ENCODE assay signal across 11 cellular contexts in the genomic region with DNA sequence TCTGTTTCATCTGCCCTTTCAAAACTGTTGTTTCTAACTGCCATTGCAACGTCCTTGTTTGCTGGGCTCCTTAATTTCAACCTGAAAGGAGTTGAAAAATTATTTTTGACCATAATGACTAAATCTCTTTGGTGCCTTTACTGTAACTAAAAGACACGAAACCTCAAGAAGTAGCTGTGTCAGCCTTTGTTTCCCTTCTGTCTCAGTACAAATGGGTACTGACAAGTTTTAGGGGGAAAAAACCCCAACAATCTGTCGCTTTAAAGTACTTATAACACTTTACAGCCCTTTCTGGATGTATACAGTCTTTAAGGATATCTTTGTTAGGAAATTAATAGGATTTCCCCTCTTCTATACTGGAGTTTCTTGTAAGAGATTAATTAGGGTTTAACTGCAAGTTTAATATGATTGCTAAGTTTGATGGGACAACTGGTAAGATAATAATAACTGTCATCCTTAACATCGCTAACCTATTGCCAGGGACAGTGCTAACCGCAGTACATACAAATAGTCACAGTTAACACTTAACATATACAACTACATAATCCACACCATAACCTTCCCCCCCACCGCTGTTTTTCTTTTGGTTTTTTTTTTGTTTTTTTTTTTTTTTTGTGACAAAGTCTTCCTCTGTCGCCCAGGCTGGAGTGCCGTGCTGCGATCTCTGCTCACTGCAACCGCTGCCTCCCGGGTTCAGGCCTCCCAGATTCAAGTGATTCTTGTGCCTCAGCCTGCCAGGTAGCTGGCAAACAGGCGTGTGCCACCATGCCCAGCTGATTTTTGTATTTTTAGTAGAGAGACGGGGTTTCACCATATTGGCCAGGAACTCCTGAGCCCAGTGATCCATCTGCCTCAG. TPM values are rescaled to one million over a fixed set of nuclear protein-coding genes. Genes with fewer than 3 reads are reported as not detected.
DNase-seq lines count a peak whose midpoint lies in the region; ATAC-seq and TF ChIP-seq lines count a peak whose summit lies in the region.
"Had no signal": no experiment of that assay in that cellular context is flagged by ENCODE, and none has a peak within 500 bp of the region (broad histone marks: within the 10 kb centered on the region; RNA-seq: fewer than 3 reads in every experiment).

No MANE protein-coding gene starts in this region.

- peaks cover 6% of the 10 kb centered on the region for H3K27me3 ChIP-seq in left ventricle myocardium inferior (ENCODE audit: low read depth)
- no peaks in the 10 kb centered on the region for H3K27me3 ChIP-seq in dorsolateral prefrontal cortex
- H3K27me3 ChIP-seq in vagina = no peaks in the 10 kb centered on the region

- peak overlapping the region; percentile 66 for H3K4me3 ChIP-seq in left ventricle myocardium inferior
- H3K4me3 ChIP-seq in dorsolateral prefrontal cortex = peak overlapping the region in 49 of 59 donors; percentile 32 to 76 (median 62)
- H3K4me3 ChIP-seq in vagina = peak overlapping the region; percentile 49 to 54

- peaks cover 4% of the 10 kb centered on the region for H3K36me3 Mint-ChIP-seq in nephron (ENCODE audit: low read depth)
- H3K36me3 Mint-ChIP-seq in Calu3 (ENCODE audit: insufficient read depth, unreplicated experiment) = no peaks in the 10 kb centered on the region

- H3K9me3 ChIP-seq in left ventricle myocardium inferior (replicated peaks) = no peaks in the 10 kb centered on the region
- no peaks in the 10 kb centered on the region for H3K9me3 ChIP-seq in vagina

- H3K36me3 ChIP-seq in left ventricle myocardium inferior = no peaks in the 10 kb centered on the region
- no peaks in the 10 kb centered on the region for H3K36me3 ChIP-seq in vagina

- TF ChIP-seq POLR2A in vagina (IDR thresholded peaks at IDR 0.05) = no peak

- H3K27ac ChIP-seq in left ventricle myocardium inferior (replicated peaks) (peak overlapping the region; percentile 82), dorsolateral prefrontal cortex (peak overlapping the region; percentile 4 to 92 (median 82)), vagina (peak overlapping the region; percentile 62)

- no peak for TF ChIP-seq CTCF in left ventricle myocardium inferior (IDR thresholded peaks at IDR 0.05; ENCODE audit: borderline replicate concordance)
- TF ChIP-seq CTCF in dorsolateral prefrontal cortex (IDR thresholded peaks at IDR 0.05 in 54 of 56, conservative IDR thresholded peaks at IDR 0.05 in 2 of 56; ENCODE audit: low read depth in 1 of 56, partially characterized antibody in 56 of 56) = no peak
- TF ChIP-seq CTCF in nephron (IDR thresholded peaks at IDR 0.05; ENCODE audit: unreplicated experiment in 3 of 3) = no peak
- TF ChIP-seq CTCF in vagina (IDR thresholded peaks at IDR 0.05) = no peak
- TF ChIP-seq CTCF in Calu3 (IDR thresholded peaks at IDR 0.05; ENCODE audit: unreplicated experiment) = no peak

- peaks cover 42% of the 10 kb centered on the region for H3K4me1 ChIP-seq in left ventricle myocardium inferior
- H3K4me1 ChIP-seq in vagina = peaks cover 50% of the 10 kb centered on the region

- H3K9me3 Mint-ChIP-seq in nephron = no peaks in the 10 kb centered on the region
- H3K9me3 Mint-ChIP-seq in Calu3 (ENCODE audit: low read depth, unreplicated experiment) = no peaks in the 10 kb centered on the region
- H3K9me3 Mint-ChIP-seq: dendritic cell treated with granulocyte-macrophage colony-stimulating factor and Interleukin-4, amounts not matched to agents 40 ng/mL and 50 ng/mL, for 4 days had no signal

- H3K4me1 Mint-ChIP-seq in nephron = peaks cover 52% of the 10 kb centered on the region
- peaks cover 8% of the 10 kb centered on the region for H3K4me1 Mint-ChIP-seq in Calu3 (ENCODE audit: low read depth, unreplicated experiment)

- ATAC-seq in Right ventricle myocardium superior (ENCODE audit: poor library complexity) (no peak), GM19351 (IDR thresholded peaks at IDR 0.05; ENCODE audit: unreplicated experiment) (no peak)

- H3K27ac Mint-ChIP-seq in nephron = peak overlapping the region; percentile 88 to 98 (median 96)
- H3K27ac Mint-ChIP-seq in Calu3 (ENCODE audit: unreplicated experiment) = no peak overlapping the region
- H3K27ac Mint-ChIP-seq: dendritic cell treated with granulocyte-macrophage colony-stimulating factor and Interleukin-4, amounts not matched to agents 40 ng/mL and 50 ng/mL, for 4 days had no signal

- intact Hi-C loops in left ventricle myocardium inferior (cut with micrococcal nuclease) (no loop called here), Right ventricle myocardium superior (cut with DNase I) (no loop called here), dorsolateral prefrontal cortex (cut with DNase I) (loop anchor here (2.0 to 5.0 kb wide), 5 partner anchors 42 to 173 kb away; partner anchors contain the start of genes PPP4R2 (in 2 of the 2), SHQ1 (in 2 of the 2) and EBLN2 (in 1 of the 2)), vagina (cut with DNase I) (no loop called here), Calu3 (cut with micrococcal nuclease; ENCODE audit: unreplicated experiment) (no loop called here)

- peak overlapping the region; percentile 84 to 91 (median 87) for H3K4me3 Mint-ChIP-seq in nephron
- no peak overlapping the region for H3K4me3 Mint-ChIP-seq in Calu3 (ENCODE audit: low read depth, unreplicated experiment)

- no TSS peak for BruUV-seq in Calu3 (replicated peaks; lab: Mats Ljungman, UMichigan)

- H3K27me3 Mint-ChIP-seq in nephron (ENCODE audit: low read depth) (peaks cover under 1% of the 10 kb centered on the region), Calu3 (ENCODE audit: unreplicated experiment) (peaks cover 61% of the 10 kb centered on the region)

- CTCF ChIA-PET in Calu3 (lab: Charles Lee) = interaction anchor here (1.4 kb wide), 1 partner anchor 41 kb away, joined by 3 read pairs; the partner anchor contains the start of gene SHQ1

- DNase-seq in left ventricle myocardium inferior (no peak), Right ventricle myocardium superior (no peak), dorsolateral prefrontal cortex (no peak), vagina (ENCODE audit: extremely low spot score in 2 of 2) (no peak), Calu3 (no peak), RKO (ENCODE audit: low spot score) (no peak)
- DNase-seq: activated CD8-positive, alpha-beta memory T cell treated with anti-CD3 and anti-CD28 coated beads for 24 hours had no signal

RNA-seq across cellular contexts. Expression of gene GXYLT2, which starts 1.7 kb away (rescaled TPM):
- total RNA-seq in left ventricle myocardium inferior (16.2 TPM), Right ventricle myocardium superior (10.2 TPM), dorsolateral prefrontal cortex (10 to 100 TPM in 46 of 120 experiments, 1 to 10 TPM in 74; 4.5 to 19.1 (median 9.2) TPM), vagina (10.1 TPM), Calu3 (2022) (0.32 and 0.52 TPM in 2 replicates)
- total RNA-seq: OCI-LY7 had no signal

RNA-seq across cellular contexts. Expression of gene SHQ1, which starts 41.3 kb away (rescaled TPM):
- total RNA-seq in left ventricle myocardium inferior (18.8 TPM), Right ventricle myocardium superior (15.1 TPM), dorsolateral prefrontal cortex (10 to 100 TPM; 14.8 to 39.4 (median 25.9) TPM), vagina (12.3 TPM), Calu3 (2022) (19.4 and 22.3 TPM in 2 replicates)

Comparison
In these comparisons a context has a peak if more than half of its experiments do, and no peak if none do; other contexts are left out.
1. intact Hi-C loops: an anchor here in dorsolateral prefrontal cortex (2.0 to 5.0 kb wide); none called in left ventricle myocardium inferior, Right ventricle myocardium superior, vagina and Calu3.